In genomic region chr11:74644084-74644483, GRCh38 we compare ENCODE assay signal across 12 cellular contexts.
"Had no signal": no experiment of that assay in that cellular context is flagged by ENCODE, and none has a peak within 500 bp of the region (broad histone marks: within the 10 kb centered on the region; RNA-seq: fewer than 3 reads in every experiment).

No MANE protein-coding gene starts in this region.

- H3K27me3 ChIP-seq: left lung, neutrophil had no signal

- H3K4me1 ChIP-seq: left lung, lower lobe of right lung, psoas muscle had no signal

- H3K27ac ChIP-seq: epithelial cell of prostate, left lung, lower lobe of right lung, neutrophil, psoas muscle had no signal

- DNase-seq: effector memory CD8-positive, alpha-beta T cell; immature natural killer cell; left lung; lower lobe of right lung; naive thymus-derived CD4-positive, alpha-beta T cell; psoas muscle; stimulated activated CD4-positive, alpha-beta T cell treated with anti-CD3 and anti-CD28 coated beads, Interleukin-2, amount 100 ng/mL, for 24 hours; stimulated activated naive CD4-positive, alpha-beta T cell treated with Interleukin-2 at 50 U/mL for 16 hours; trophoblast cell had no signal

- H3K4me3 ChIP-seq: left lung, lower lobe of right lung, psoas muscle, skin epidermis had no signal

- H3K9me3 ChIP-seq: left lung, lower lobe of right lung, neutrophil, psoas muscle had no signal
